Comparison of ENCODE assay signal across 26 cellular contexts in the genomic region with DNA sequence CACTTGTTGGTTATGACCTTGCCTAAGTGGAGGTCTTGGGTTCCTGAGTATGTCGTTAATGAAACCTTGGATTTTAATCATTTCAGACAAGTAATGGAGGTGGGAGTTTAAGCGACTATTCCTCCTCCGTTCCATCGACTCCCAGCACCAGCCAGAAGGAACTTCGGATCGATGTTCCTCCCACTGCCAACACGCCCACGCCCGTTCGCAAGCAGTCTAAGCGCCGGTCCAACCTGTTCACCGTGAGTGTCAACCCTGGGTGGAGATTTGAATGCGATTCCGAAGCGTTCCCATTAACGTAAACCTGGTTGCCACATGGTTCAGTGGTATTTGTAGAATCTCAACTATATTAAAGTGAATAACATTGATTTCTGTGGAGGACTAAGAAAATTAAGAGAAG.
A peak's percentile ranks its signal among the peaks of the same experiment; 100 is the strongest.
DNase-seq lines count a peak whose midpoint lies in the region; ATAC-seq lines count a peak whose summit lies in the region.
"Had no signal": no experiment of that assay in that cellular context is flagged by ENCODE, and none has a peak within 500 bp of the region (broad histone marks: within the 10 kb centered on the region; RNA-seq: fewer than 3 reads in every experiment).

No MANE protein-coding gene starts in this region.

- no peak overlapping the region for H3K27ac ChIP-seq in caudate nucleus (ENCODE audit: low read depth, low read length)
- H3K27ac ChIP-seq: 22Rv1, A549, BLaER1 had no signal

- no peaks in the 10 kb centered on the region for H3K27me3 Mint-ChIP-seq in activated CD8-positive, alpha-beta memory T cell treated with anti-CD3 and anti-CD28 coated beads, Interleukin-2, amount 10 ng/mL, durations not matched to agents 7 days and 5 days

- no peaks in the 10 kb centered on the region for H3K4me1 Mint-ChIP-seq in activated CD8-positive, alpha-beta memory T cell treated with anti-CD3 and anti-CD28 coated beads, Interleukin-2, amount 10 ng/mL, durations not matched to agents 7 days and 5 days
- H3K4me1 Mint-ChIP-seq: CD14-positive monocyte; CD4-positive, alpha-beta memory T cell; CD8-positive, alpha-beta memory T cell had no signal

- H3K27ac Mint-ChIP-seq in activated CD8-positive, alpha-beta memory T cell treated with anti-CD3 and anti-CD28 coated beads, Interleukin-2, amount 10 ng/mL, durations not matched to agents 7 days and 5 days: no peak overlapping the region
- H3K27ac Mint-ChIP-seq: CD14-positive monocyte; CD4-positive, alpha-beta memory T cell; CD4-positive, CD25-positive, alpha-beta regulatory T cell had no signal

- no peaks in the 10 kb centered on the region for H3K36me3 Mint-ChIP-seq in activated CD8-positive, alpha-beta memory T cell treated with anti-CD3 and anti-CD28 coated beads, Interleukin-2, amount 10 ng/mL, durations not matched to agents 7 days and 5 days
- H3K36me3 Mint-ChIP-seq: CD14-positive monocyte; CD4-positive, alpha-beta memory T cell; CD4-positive, CD25-positive, alpha-beta regulatory T cell had no signal

- DNase-seq in activated CD8-positive, alpha-beta memory T cell treated with anti-CD3 and anti-CD28 coated beads, Interleukin-2, amount 10 ng/mL, durations not matched to agents 7 days and 5 days: peak; percentile 23
- no peak for DNase-seq in activated CD8-positive, alpha-beta memory T cell treated with anti-CD3 and anti-CD28 coated beads, Interleukin-2, amount 50 U/mL, for 48 hours
- DNase-seq in caudate nucleus (lab: John Stamatoyannopoulos, UW) (peak in 45 of 61 donors; percentile 6 to 86 (median 51)), islet precursor cell (peak; percentile 18), UCSD-AML1 (lab: John Stamatoyannopoulos, UW; ENCODE audit: unreplicated experiment) (no peak), NCI-H2196 treated with DMSO at 0.1 percent for 48 hours (lab: John Stamatoyannopoulos, UW; ENCODE audit: unreplicated experiment) (no peak)
- DNase-seq in activated T-cell treated with anti-CD3 and anti-CD28 coated beads, Interleukin-2, amount 50 U/mL, for 1 hour: no peak
- DNase-seq: AML-193; BE2C; C1 segment of cervical spinal cord; CD4-positive, alpha-beta memory T cell; CD4-positive, CD25-positive, alpha-beta regulatory T cell; CD8-positive, alpha-beta memory T cell; COR-L47; DMS 273 treated with DMSO at 0.1 percent for 48 hours; DMS153; DMS53; DMS79; DND-41; EL; GDM1 had no signal

- no peak for ATAC-seq in activated CD8-positive, alpha-beta memory T cell treated with anti-CD3 and anti-CD28 coated beads, Interleukin-2, amount 10 ng/mL, durations not matched to agents 7 days and 5 days
- ATAC-seq: A549, GM12878 had no signal

- H3K9me3 Mint-ChIP-seq in activated CD8-positive, alpha-beta memory T cell treated with anti-CD3 and anti-CD28 coated beads, Interleukin-2, amount 10 ng/mL, durations not matched to agents 7 days and 5 days (ENCODE audit: low read depth): peaks cover 7% of the 10 kb centered on the region
- H3K9me3 Mint-ChIP-seq: CD4-positive, alpha-beta memory T cell had no signal

- H3K4me3 Mint-ChIP-seq in activated CD8-positive, alpha-beta memory T cell treated with anti-CD3 and anti-CD28 coated beads, Interleukin-2, amount 10 ng/mL, durations not matched to agents 7 days and 5 days: no peak overlapping the region
- H3K4me3 Mint-ChIP-seq: CD14-positive monocyte; CD4-positive, alpha-beta memory T cell; CD4-positive, CD25-positive, alpha-beta regulatory T cell; CD8-positive, alpha-beta memory T cell had no signal

- CTCF ChIA-PET in activated CD8-positive, alpha-beta memory T cell treated with anti-CD3 and anti-CD28 coated beads, Interleukin-2, amount 10 ng/mL, durations not matched to agents 7 days and 5 days (lab: Charles Lee): no interaction called here

Comparison
In these comparisons a context has a peak if more than half of its experiments do, and no peak if none do; other contexts are left out.
1. DNase-seq: peak in activated CD8-positive, alpha-beta memory T cell treated with anti-CD3 and anti-CD28 coated beads, Interleukin-2, amount 10 ng/mL, durations not matched to agents 7 days and 5 days (single experiment), caudate nucleus (45 of 61) and islet precursor cell (single experiment); none in activated CD8-positive, alpha-beta memory T cell treated with anti-CD3 and anti-CD28 coated beads, Interleukin-2, amount 50 U/mL, for 48 hours (single experiment), activated T-cell treated with anti-CD3 and anti-CD28 coated beads, Interleukin-2, amount 50 U/mL, for 1 hour (single experiment), UCSD-AML1 (single experiment) and NCI-H2196 treated with DMSO at 0.1 percent for 48 hours (single experiment).